In genomic region chr6:6738922-6739717, GRCh38 we compare ENCODE assay signal across 24 cellular contexts.
"Had no signal": no experiment of that assay in that cellular context is flagged by ENCODE, and none has a peak within 500 bp of the region (broad histone marks: within the 10 kb centered on the region; RNA-seq: fewer than 3 reads in every experiment).

No MANE protein-coding gene starts in this region.

- H3K79me2 ChIP-seq: parathyroid adenoma had no signal

- ATAC-seq: activated CD8-positive, alpha-beta memory T cell treated with anti-CD3 and anti-CD28 coated beads, Interleukin-2, amount 10 ng/mL, durations not matched to agents 7 days and 5 days; activated CD8-positive, alpha-beta T cell treated with anti-CD3 and anti-CD28 coated beads for 36 hours; foreskin keratinocyte; natural killer cell; sciatic nerve; stimulated activated effector memory CD8-positive, alpha-beta T cell treated with anti-CD3 and anti-CD28 coated beads, Interleukin-12 subunit alpha, Interleukin-12 subunit beta, amount 100 ng/mL, for 72 hours; stimulated activated naive CD8-positive, alpha-beta T cell treated with anti-CD3 and anti-CD28 coated beads, Interleukin-15, amount 100 ng/mL, for 72 hours had no signal

- DNase-seq: activated CD4-positive, alpha-beta T cell treated with anti-CD3 and anti-CD28 coated beads, Interleukin-2, amount 10 ng/mL, durations not matched to agents 7 days and 5 days; activated CD4-positive, CD25-positive, alpha-beta regulatory T cell treated with anti-CD3 and anti-CD28 coated beads, Interleukin-2, amount 50 U/mL, for 72 hours; activated CD8-positive, alpha-beta memory T cell treated with anti-CD3 and anti-CD28 coated beads, Interleukin-2, amount 10 ng/mL, durations not matched to agents 7 days and 5 days; activated CD8-positive, alpha-beta T cell treated with anti-CD3 and anti-CD28 coated beads for 36 hours; activated effector memory CD4-positive, alpha-beta T cell treated with anti-CD3 and anti-CD28 coated beads, Interleukin-2, amount 50 U/mL, for 16 hours; activated naive CD4-positive, alpha-beta T cell treated with anti-CD3 and anti-CD28 coated beads, Interleukin-2, amount 10 ng/mL, durations not matched to agents 7 days and 5 days; activated T-cell treated with anti-CD3 and anti-CD28 coated beads for 4 hours; amygdala; effector memory CD4-positive, alpha-beta T cell; foreskin keratinocyte; hippocampal formation; natural killer cell; nucleus accumbens; small intestine; stimulated activated CD4-positive, alpha-beta T cell treated with anti-CD3 and anti-CD28 coated beads, Interleukin-2, amount 100 ng/mL, for 24 hours; stimulated activated naive CD8-positive, alpha-beta T cell treated with anti-CD3 and anti-CD28 coated beads, Interleukin-15, amount 100 ng/mL, for 72 hours; T-helper 1 cell; transverse colon; uterus; WERI-Rb-1 had no signal

- H3K4me3 Mint-ChIP-seq: activated CD4-positive, alpha-beta T cell treated with anti-CD3 and anti-CD28 coated beads, Interleukin-2, amount 10 ng/mL, durations not matched to agents 7 days and 5 days; activated CD8-positive, alpha-beta memory T cell treated with anti-CD3 and anti-CD28 coated beads, Interleukin-2, amount 10 ng/mL, durations not matched to agents 7 days and 5 days; activated CD8-positive, alpha-beta T cell treated with anti-CD3 and anti-CD28 coated beads for 36 hours; activated naive CD4-positive, alpha-beta T cell treated with anti-CD3 and anti-CD28 coated beads, Interleukin-2, amount 10 ng/mL, durations not matched to agents 7 days and 5 days; mesothelial cell of epicardium; natural killer cell; stimulated activated effector memory CD8-positive, alpha-beta T cell treated with anti-CD3 and anti-CD28 coated beads, Interleukin-12 subunit alpha, Interleukin-12 subunit beta, amount 100 ng/mL, for 72 hours; stimulated activated naive CD8-positive, alpha-beta T cell treated with anti-CD3 and anti-CD28 coated beads, Interleukin-15, amount 100 ng/mL, for 72 hours had no signal

- H3K4me3 ChIP-seq: transverse colon, uterus had no signal

- H3K4me1 ChIP-seq: foreskin keratinocyte, parathyroid adenoma had no signal

- H3K36me3 ChIP-seq: transverse colon, uterus, WERI-Rb-1 had no signal

- H3K36me3 Mint-ChIP-seq: activated CD8-positive, alpha-beta memory T cell treated with anti-CD3 and anti-CD28 coated beads, Interleukin-2, amount 10 ng/mL, durations not matched to agents 7 days and 5 days; activated naive CD4-positive, alpha-beta T cell treated with anti-CD3 and anti-CD28 coated beads, Interleukin-2, amount 10 ng/mL, durations not matched to agents 7 days and 5 days; mesothelial cell of epicardium; natural killer cell; stimulated activated effector memory CD8-positive, alpha-beta T cell treated with anti-CD3 and anti-CD28 coated beads, Interleukin-12 subunit alpha, Interleukin-12 subunit beta, amount 100 ng/mL, for 72 hours had no signal

- H3K4me1 Mint-ChIP-seq: natural killer cell; stimulated activated effector memory CD8-positive, alpha-beta T cell treated with anti-CD3 and anti-CD28 coated beads, Interleukin-12 subunit alpha, Interleukin-12 subunit beta, amount 100 ng/mL, for 72 hours; stimulated activated naive CD8-positive, alpha-beta T cell treated with anti-CD3 and anti-CD28 coated beads, Interleukin-15, amount 100 ng/mL, for 72 hours had no signal

- H3K9me3 Mint-ChIP-seq: activated CD4-positive, alpha-beta T cell treated with anti-CD3 and anti-CD28 coated beads, Interleukin-2, amount 10 ng/mL, durations not matched to agents 7 days and 5 days; activated CD8-positive, alpha-beta T cell treated with anti-CD3 and anti-CD28 coated beads for 36 hours; activated naive CD4-positive, alpha-beta T cell treated with anti-CD3 and anti-CD28 coated beads, Interleukin-2, amount 10 ng/mL, durations not matched to agents 7 days and 5 days; mesothelial cell of epicardium; natural killer cell; stimulated activated effector memory CD8-positive, alpha-beta T cell treated with anti-CD3 and anti-CD28 coated beads, Interleukin-12 subunit alpha, Interleukin-12 subunit beta, amount 100 ng/mL, for 72 hours; stimulated activated naive CD8-positive, alpha-beta T cell treated with anti-CD3 and anti-CD28 coated beads, Interleukin-15, amount 100 ng/mL, for 72 hours had no signal

- H3K27ac ChIP-seq: foreskin keratinocyte, parathyroid adenoma, transverse colon, uterus, WERI-Rb-1 had no signal

- H3K27ac Mint-ChIP-seq: activated CD4-positive, alpha-beta T cell treated with anti-CD3 and anti-CD28 coated beads, Interleukin-2, amount 10 ng/mL, durations not matched to agents 7 days and 5 days; activated CD8-positive, alpha-beta memory T cell treated with anti-CD3 and anti-CD28 coated beads, Interleukin-2, amount 10 ng/mL, durations not matched to agents 7 days and 5 days; activated CD8-positive, alpha-beta T cell treated with anti-CD3 and anti-CD28 coated beads for 36 hours; activated naive CD4-positive, alpha-beta T cell treated with anti-CD3 and anti-CD28 coated beads, Interleukin-2, amount 10 ng/mL, durations not matched to agents 7 days and 5 days; mesothelial cell of epicardium; natural killer cell; stimulated activated effector memory CD8-positive, alpha-beta T cell treated with anti-CD3 and anti-CD28 coated beads, Interleukin-12 subunit alpha, Interleukin-12 subunit beta, amount 100 ng/mL, for 72 hours had no signal

- H3K27me3 ChIP-seq: foreskin keratinocyte, transverse colon, uterus had no signal

- H3K9ac ChIP-seq: parathyroid adenoma had no signal

- H3K9me3 ChIP-seq: transverse colon, uterus had no signal

- H2AFZ ChIP-seq: parathyroid adenoma had no signal
